19 cellular contexts compared by ENCODE assay signal in genomic region chr12:44668443-44668842, GRCh38.
DNase-seq lines count a peak whose midpoint lies in the region; ATAC-seq and TF ChIP-seq lines count a peak whose summit lies in the region.
"Had no signal": no experiment of that assay in that cellular context is flagged by ENCODE, and none has a peak within 500 bp of the region (broad histone marks: within the 10 kb centered on the region; RNA-seq: fewer than 3 reads in every experiment).

No MANE protein-coding gene starts in this region.

- TF ChIP-seq CTCF in CD8-positive, alpha-beta T cell (IDR thresholded peaks at IDR 0.05) = no peak
- TF ChIP-seq CTCF in Peyer's patch (IDR thresholded peaks at IDR 0.05) (no peak), sigmoid colon (IDR thresholded peaks at IDR 0.05) (no peak), neural progenitor cell (IDR thresholded peaks at IDR 0.05) (no peak)

- ATAC-seq in CD8-positive, alpha-beta T cell = no peak
- ATAC-seq: GM12878 had no signal

- H3F3A ChIP-seq in neural progenitor cell (ENCODE audit: low read depth) = no peaks in the 10 kb centered on the region

- H3K4me2 ChIP-seq in neural progenitor cell = no peak overlapping the region
- H3K4me2 ChIP-seq: BLaER1 had no signal

- no peak for TF ChIP-seq POLR2A in Peyer's patch (IDR thresholded peaks at IDR 0.05)
- TF ChIP-seq POLR2A in sigmoid colon (IDR thresholded peaks at IDR 0.05) = no peak

- peaks cover 10% of the 10 kb centered on the region for H3K9me3 ChIP-seq in CD8-positive, alpha-beta T cell (ENCODE audit: low read length)
- H3K9me3 ChIP-seq in Peyer's patch (no peaks in the 10 kb centered on the region), sigmoid colon (peaks cover 0 to 4% (median under 1%) of the 10 kb centered on the region in 4 donors), neural progenitor cell (ENCODE audit: low read depth) (peaks cover 19% of the 10 kb centered on the region)

- no peaks in the 10 kb centered on the region for H4K20me1 ChIP-seq in neural progenitor cell (ENCODE audit: low read depth)
- H4K20me1 ChIP-seq: BLaER1 had no signal

- peak overlapping the region; percentile 50 for H3K27ac Mint-ChIP-seq in CD8-positive, alpha-beta T cell
- no peak overlapping the region for H3K27ac Mint-ChIP-seq in neural progenitor cell
- H3K27ac Mint-ChIP-seq: B cell; CD4-positive, CD25-positive, alpha-beta regulatory T cell had no signal

- intact Hi-C loops in CD8-positive, alpha-beta T cell (cut with DNase I, micrococcal nuclease) = no loop called here
- intact Hi-C loops in sigmoid colon (cut with DNase I) = no loop called here

- no peaks in the 10 kb centered on the region for H3K4me1 ChIP-seq in CD8-positive, alpha-beta T cell (ENCODE audit: insufficient read depth, low read length)
- H3K4me1 ChIP-seq in Peyer's patch = no peaks in the 10 kb centered on the region
- no peaks in the 10 kb centered on the region for H3K4me1 ChIP-seq in sigmoid colon
- no peaks in the 10 kb centered on the region for H3K4me1 ChIP-seq in neural progenitor cell
- H3K4me1 ChIP-seq: BLaER1 had no signal

- H3K4me3 Mint-ChIP-seq in CD8-positive, alpha-beta T cell = no peak overlapping the region
- H3K4me3 Mint-ChIP-seq in neural progenitor cell = no peak overlapping the region
- H3K4me3 Mint-ChIP-seq: B cell; CD4-positive, CD25-positive, alpha-beta regulatory T cell; CD8-positive, alpha-beta memory T cell had no signal

- POLR2A ChIA-PET in CD8-positive, alpha-beta T cell (lab: Charles Lee) = no interaction called here

- H3K36me3 ChIP-seq in CD8-positive, alpha-beta T cell (ENCODE audit: insufficient read depth, low read length) = peaks cover 18% of the 10 kb centered on the region
- H3K36me3 ChIP-seq in Peyer's patch (no peaks in the 10 kb centered on the region), sigmoid colon (no peaks in the 10 kb centered on the region), neural progenitor cell (peaks cover 12% of the 10 kb centered on the region)
- H3K36me3 ChIP-seq: BLaER1 had no signal

- no peak overlapping the region for H3K27ac ChIP-seq in CD8-positive, alpha-beta T cell (ENCODE audit: low read depth, low read length)
- H3K27ac ChIP-seq in Peyer's patch = no peak overlapping the region
- no peak overlapping the region for H3K27ac ChIP-seq in sigmoid colon
- no peak overlapping the region for H3K27ac ChIP-seq in neural progenitor cell
- H3K27ac ChIP-seq: BLaER1, C4-2B, GM23248 had no signal

- H3K9ac ChIP-seq in neural progenitor cell = no peak overlapping the region
- H3K9ac ChIP-seq: BLaER1, GM23248 had no signal

- peaks cover 14% of the 10 kb centered on the region for H3K4me1 Mint-ChIP-seq in CD8-positive, alpha-beta T cell (ENCODE audit: low read depth)
- H3K4me1 Mint-ChIP-seq in neural progenitor cell = no peaks in the 10 kb centered on the region
- H3K4me1 Mint-ChIP-seq: B cell; CD4-positive, CD25-positive, alpha-beta regulatory T cell had no signal

- TF ChIP-seq EP300 in sigmoid colon (IDR thresholded peaks at IDR 0.05) = no peak

- H3K4me3 ChIP-seq in CD8-positive, alpha-beta T cell (ENCODE audit: low read depth, low read length) = no peak overlapping the region
- no peak overlapping the region for H3K4me3 ChIP-seq in Peyer's patch
- H3K4me3 ChIP-seq in sigmoid colon = no peak overlapping the region
- no peak overlapping the region for H3K4me3 ChIP-seq in neural progenitor cell
- H3K4me3 ChIP-seq: BLaER1, GM12878, GM23248 had no signal

- H3K27me3 Mint-ChIP-seq in CD8-positive, alpha-beta T cell (ENCODE audit: low read depth) = no peaks in the 10 kb centered on the region
- H3K27me3 Mint-ChIP-seq in neural progenitor cell (ENCODE audit: insufficient read depth, low read depth) = no peaks in the 10 kb centered on the region
- H3K27me3 Mint-ChIP-seq: B cell; CD8-positive, alpha-beta memory T cell had no signal

- H3K9me3 Mint-ChIP-seq in CD8-positive, alpha-beta T cell = peaks cover 24% of the 10 kb centered on the region
- peaks cover 44% of the 10 kb centered on the region for H3K9me3 Mint-ChIP-seq in neural progenitor cell

- H3K27me3 ChIP-seq in CD8-positive, alpha-beta T cell (ENCODE audit: insufficient read depth, low read length) = no peaks in the 10 kb centered on the region
- H3K27me3 ChIP-seq in Peyer's patch (no peaks in the 10 kb centered on the region), sigmoid colon (no peaks in the 10 kb centered on the region), neural progenitor cell (no peaks in the 10 kb centered on the region)
- H3K27me3 ChIP-seq: BLaER1 had no signal

- CTCF ChIA-PET in CD8-positive, alpha-beta T cell (lab: Charles Lee) = no interaction called here

- H3K79me2 ChIP-seq in neural progenitor cell (ENCODE audit: low read depth) = no peaks in the 10 kb centered on the region

- H2AFZ ChIP-seq in neural progenitor cell (replicated peaks) = no peak overlapping the region
- H2AFZ ChIP-seq: GM23248 had no signal

- peaks cover 69% of the 10 kb centered on the region for H3K36me3 Mint-ChIP-seq in CD8-positive, alpha-beta T cell
- H3K36me3 Mint-ChIP-seq in neural progenitor cell = peaks cover 56% of the 10 kb centered on the region

- peak in 1 of 7 experiments; percentile 3 for DNase-seq in CD8-positive, alpha-beta T cell
- peak in 2 of 3 donors; percentile 30 to 31 for DNase-seq in Peyer's patch
- DNase-seq in sigmoid colon = peak; percentile 54
- DNase-seq in activated CD4-positive, alpha-beta T cell treated with anti-CD3 and anti-CD28 coated beads, Interleukin-2, amount 50 U/mL, for 1 hour = no peak
- no peak for DNase-seq in neural progenitor cell (ENCODE audit: low spot score)
- no peak for DNase-seq in activated CD8-positive, alpha-beta memory T cell treated with anti-CD3 and anti-CD28 coated beads for 24 hours
- DNase-seq: CD4-positive, CD25-positive, alpha-beta regulatory T cell; DMS 273 treated with DMSO at 0.1 percent for 48 hours; DMS79; EL; GDM1; GM23248; H7; HCEC 1CT had no signal

- 86 to 88% methylated on average over 4 of the region's 4 CpGs for WGBS in sigmoid colon, 2 donors

Comparison
In these comparisons a context has a peak if more than half of its experiments do, and no peak if none do; other contexts are left out.
1. DNase-seq: peak in Peyer's patch (2 of 3) and sigmoid colon (single experiment); none in activated CD4-positive, alpha-beta T cell treated with anti-CD3 and anti-CD28 coated beads, Interleukin-2, amount 50 U/mL, for 1 hour (single experiment), neural progenitor cell (single experiment) and activated CD8-positive, alpha-beta memory T cell treated with anti-CD3 and anti-CD28 coated beads for 24 hours (single experiment).